Comparison of ENCODE assay signal across 8 cellular contexts in the genomic region with DNA sequence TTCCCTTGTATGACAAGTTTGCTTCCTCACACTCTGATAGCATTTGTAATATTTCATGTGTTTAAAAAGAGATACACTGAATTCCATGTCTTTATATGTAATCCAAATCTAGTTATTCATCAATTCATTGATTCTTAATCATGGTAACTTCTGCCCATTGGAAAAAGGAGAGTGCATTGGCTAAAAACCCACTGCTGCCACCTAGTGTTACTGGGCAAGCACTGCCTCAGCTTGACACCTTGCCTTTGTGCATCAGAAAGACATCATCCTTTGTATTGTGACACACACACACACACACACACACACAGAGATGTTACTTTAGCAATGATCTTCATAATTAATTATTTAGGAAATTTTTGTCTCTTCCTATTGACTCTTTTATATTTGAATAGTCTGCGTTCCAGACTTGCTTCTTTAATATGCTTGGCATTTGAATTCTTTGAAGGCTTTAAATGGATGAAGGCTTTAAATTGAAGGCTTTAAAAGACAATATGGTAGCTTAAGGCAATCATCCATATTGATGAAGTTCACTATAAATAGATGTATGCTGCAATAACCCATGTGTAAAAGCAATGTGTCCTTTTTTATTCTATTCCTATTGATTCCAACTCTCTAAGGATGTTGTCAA.
DNase-seq lines count a peak whose midpoint lies in the region; ATAC-seq and FAIRE-seq lines count a peak whose summit lies in the region.

No MANE protein-coding gene starts in this region.

- no peak for ATAC-seq in activated CD8-positive, alpha-beta memory T cell treated with anti-CD3 and anti-CD28 coated beads, Interleukin-2, amount 10 ng/mL, durations not matched to agents 7 days and 5 days
- ATAC-seq in GM21529 (IDR thresholded peaks at IDR 0.05; ENCODE audit: unreplicated experiment) (peak; percentile 78), HG03571 (IDR thresholded peaks at IDR 0.05; ENCODE audit: unreplicated experiment) (no peak)

- no peak overlapping the region for H3K4me3 Mint-ChIP-seq in activated CD8-positive, alpha-beta memory T cell treated with anti-CD3 and anti-CD28 coated beads, Interleukin-2, amount 10 ng/mL, durations not matched to agents 7 days and 5 days

- in situ Hi-C loops in KBM-7 (cut with MboI; ENCODE audit: low pct_unique_long_range_greater_than_20kb, low sequenced_read_pairs): no loop called here

- FAIRE-seq in RCC 7860 (lab: Jason Lieb, UNC): peak; percentile 56
- FAIRE-seq in endometrium (lab: Jason Lieb, UNC): peak; percentile 54

- no peak overlapping the region for H3K27ac Mint-ChIP-seq in activated CD8-positive, alpha-beta memory T cell treated with anti-CD3 and anti-CD28 coated beads, Interleukin-2, amount 10 ng/mL, durations not matched to agents 7 days and 5 days

- H3K36me3 Mint-ChIP-seq in activated CD8-positive, alpha-beta memory T cell treated with anti-CD3 and anti-CD28 coated beads, Interleukin-2, amount 10 ng/mL, durations not matched to agents 7 days and 5 days: no peaks in the 10 kb centered on the region

- peak; percentile 46 for DNase-seq in activated CD8-positive, alpha-beta memory T cell treated with anti-CD3 and anti-CD28 coated beads, Interleukin-2, amount 10 ng/mL, durations not matched to agents 7 days and 5 days
- no peak for DNase-seq in activated CD8-positive, alpha-beta memory T cell treated with anti-CD3 and anti-CD28 coated beads, Interleukin-2, amount 50 U/mL, for 4 hours
- DNase-seq in KBM-7 (peak; percentile 35), RCC 7860 (ENCODE audit: low spot score) (peak; percentile 11), myocyte (ENCODE audit: low read depth) (peak; percentile 60)

- H3K4me1 Mint-ChIP-seq in activated CD8-positive, alpha-beta memory T cell treated with anti-CD3 and anti-CD28 coated beads, Interleukin-2, amount 10 ng/mL, durations not matched to agents 7 days and 5 days: no peaks in the 10 kb centered on the region

- no peaks in the 10 kb centered on the region for H3K27me3 Mint-ChIP-seq in activated CD8-positive, alpha-beta memory T cell treated with anti-CD3 and anti-CD28 coated beads, Interleukin-2, amount 10 ng/mL, durations not matched to agents 7 days and 5 days

- CTCF ChIA-PET in activated CD8-positive, alpha-beta memory T cell treated with anti-CD3 and anti-CD28 coated beads, Interleukin-2, amount 10 ng/mL, durations not matched to agents 7 days and 5 days (lab: Charles Lee): interaction anchor here (0.6 kb wide), 1 partner anchor 160 kb away, joined by 3 read pairs; no protein-coding TSS in a partner anchor

- no peaks in the 10 kb centered on the region for H3K9me3 Mint-ChIP-seq in activated CD8-positive, alpha-beta memory T cell treated with anti-CD3 and anti-CD28 coated beads, Interleukin-2, amount 10 ng/mL, durations not matched to agents 7 days and 5 days (ENCODE audit: low read depth)
